16 cellular contexts compared by ENCODE assay signal in genomic region chr6:2498224-2498623, GRCh38.
DNase-seq lines count a peak whose midpoint lies in the region; ATAC-seq and TF ChIP-seq lines count a peak whose summit lies in the region.
"Had no signal": no experiment of that assay in that cellular context is flagged by ENCODE, and none has a peak within 500 bp of the region (broad histone marks: within the 10 kb centered on the region; RNA-seq: fewer than 3 reads in every experiment).

No MANE protein-coding gene starts in this region.

- H3K9ac ChIP-seq in SK-N-SH: no peak overlapping the region

- no peaks in the 10 kb centered on the region for H3K79me2 ChIP-seq in SK-N-SH (ENCODE audit: insufficient read depth)

- CTCF ChIA-PET in SK-N-SH (lab: Yijun Ruan, JAX) (no interaction called here), HEK293T (lab: Yijun Ruan, JAX) (interaction anchor here (0.6 kb wide), 1 partner anchor 47 kb away, joined by 3 read pairs; no protein-coding TSS in a partner anchor)
- CTCF ChIA-PET in activated CD8-positive, alpha-beta T cell treated with anti-CD3 and anti-CD28 coated beads for 36 hours (lab: Charles Lee): no interaction called here

- no peak overlapping the region for H3K4me3 Mint-ChIP-seq in activated CD8-positive, alpha-beta T cell treated with anti-CD3 and anti-CD28 coated beads for 36 hours
- H3K4me3 Mint-ChIP-seq: activated CD4-positive, alpha-beta memory T cell treated with anti-CD3 and anti-CD28 coated beads for 36 hours; central memory CD8-positive, alpha-beta T cell; stimulated activated memory B cell treated with anti-CD40 and anti-IgM and Interleukin-4, amounts not matched to agents 10 μg/mL and 1 μg/mL and 100 μg/mL, for 72 hours had no signal

- H3K9me3 Mint-ChIP-seq in activated CD8-positive, alpha-beta T cell treated with anti-CD3 and anti-CD28 coated beads for 36 hours: no peaks in the 10 kb centered on the region
- H3K9me3 Mint-ChIP-seq: activated CD4-positive, alpha-beta memory T cell treated with anti-CD3 and anti-CD28 coated beads for 36 hours; central memory CD8-positive, alpha-beta T cell had no signal

- intact Hi-C loops in activated CD8-positive, alpha-beta T cell treated with anti-CD3 and anti-CD28 coated beads for 36 hours (cut with micrococcal nuclease): no loop called here

- H3K4me3 ChIP-seq in SK-N-SH (ENCODE audit: low read depth in 2 of 2, low read length in 1 of 2) (no peak overlapping the region), kidney epithelial cell (ENCODE audit: low read depth, low read length) (no peak overlapping the region)

- H3K4me2 ChIP-seq in SK-N-SH: no peak overlapping the region

- TF ChIP-seq EP300 in SK-N-SH (IDR thresholded peaks at IDR 0.05; ENCODE audit: borderline replicate concordance in 1 of 2, low read depth in 1 of 2, low read length in 1 of 2): no peak

- H3K4me1 Mint-ChIP-seq in activated CD8-positive, alpha-beta T cell treated with anti-CD3 and anti-CD28 coated beads for 36 hours (ENCODE audit: low read depth): no peaks in the 10 kb centered on the region
- H3K4me1 Mint-ChIP-seq: central memory CD8-positive, alpha-beta T cell; stimulated activated memory B cell treated with anti-CD40 and anti-IgM and Interleukin-4, amounts not matched to agents 10 μg/mL and 1 μg/mL and 100 μg/mL, for 72 hours had no signal

- H3K27ac ChIP-seq in SK-N-SH (ENCODE audit: low read depth in 2 of 2, low read length in 1 of 2): no peak overlapping the region

- no peaks in the 10 kb centered on the region for H4K20me1 ChIP-seq in SK-N-SH (ENCODE audit: insufficient read depth)

- H3K9me3 ChIP-seq in SK-N-SH: no peaks in the 10 kb centered on the region

- no peaks in the 10 kb centered on the region for H3F3A ChIP-seq in SK-N-SH (replicated peaks; ENCODE audit: insufficient read depth)

- no peaks in the 10 kb centered on the region for H3K9me2 ChIP-seq in SK-N-SH

- POLR2A ChIA-PET in SK-N-SH (lab: Yijun Ruan, JAX): no interaction called here
- POLR2A ChIA-PET in HEK293T (lab: Yijun Ruan, JAX): no interaction called here
- POLR2A ChIA-PET in activated CD8-positive, alpha-beta T cell treated with anti-CD3 and anti-CD28 coated beads for 36 hours (lab: Charles Lee): no interaction called here

- H3K27me3 ChIP-seq in SK-N-SH (ENCODE audit: insufficient read depth) (no peaks in the 10 kb centered on the region; the same call in 1 of the 2 replicates), kidney epithelial cell (ENCODE audit: control insufficient read depth, insufficient read depth, low read length) (no peaks in the 10 kb centered on the region)

- ATAC-seq in GM19452 (IDR thresholded peaks at IDR 0.05; ENCODE audit: unreplicated experiment): no peak
- ATAC-seq in activated CD8-positive, alpha-beta T cell treated with anti-CD3 and anti-CD28 coated beads for 36 hours: no peak
- ATAC-seq: stimulated activated memory B cell treated with anti-CD40 and anti-IgM and Interleukin-4, amounts not matched to agents 10 μg/mL and 1 μg/mL and 100 μg/mL, for 72 hours had no signal

- no peak overlapping the region; the same call in 1 of the 2 replicates for H2AFZ ChIP-seq in SK-N-SH (ENCODE audit: low read depth)

- 32% methylated on average over 6 of the region's 10 CpGs for WGBS in SK-N-SH (ENCODE audit: low lambda C conversion rate)

- H3K27ac Mint-ChIP-seq in activated CD8-positive, alpha-beta T cell treated with anti-CD3 and anti-CD28 coated beads for 36 hours: no peak overlapping the region
- H3K27ac Mint-ChIP-seq: activated CD4-positive, alpha-beta memory T cell treated with anti-CD3 and anti-CD28 coated beads for 36 hours; progenitor cell of endocrine pancreas; stimulated activated memory B cell treated with anti-CD40 and anti-IgM and Interleukin-4, amounts not matched to agents 10 μg/mL and 1 μg/mL and 100 μg/mL, for 72 hours had no signal

- H3K36me3 ChIP-seq in SK-N-SH (replicated peaks in 1 of 2; ENCODE audit: control insufficient read depth in 1 of 2, insufficient read depth in 2 of 2, low read length in 1 of 2): no peaks in the 10 kb centered on the region
- no peaks in the 10 kb centered on the region for H3K36me3 ChIP-seq in kidney epithelial cell (ENCODE audit: control insufficient read depth, insufficient read depth, low read length)

- H3K36me3 Mint-ChIP-seq in activated CD8-positive, alpha-beta T cell treated with anti-CD3 and anti-CD28 coated beads for 36 hours (ENCODE audit: low read depth): no peaks in the 10 kb centered on the region
- H3K36me3 Mint-ChIP-seq: activated CD4-positive, alpha-beta memory T cell treated with anti-CD3 and anti-CD28 coated beads for 36 hours; stimulated activated memory B cell treated with anti-CD40 and anti-IgM and Interleukin-4, amounts not matched to agents 10 μg/mL and 1 μg/mL and 100 μg/mL, for 72 hours had no signal

- TF ChIP-seq RAD21 in SK-N-SH (IDR thresholded peaks at IDR 0.05; ENCODE audit: low read length): no peak

- no peaks in the 10 kb centered on the region for H3K4me1 ChIP-seq in SK-N-SH (ENCODE audit: control insufficient read depth in 1 of 2, insufficient read depth in 2 of 2, low read depth in 1 of 2, low read length in 1 of 2)

- DNase-seq in COR-L47 (lab: John Stamatoyannopoulos, UW) (peak; percentile 36), NCI-H1105 treated with DMSO at 0.1 percent for 48 hours (lab: John Stamatoyannopoulos, UW) (peak; percentile 70), SK-N-SH (no peak), kidney epithelial cell (ENCODE audit: low read depth) (peak; percentile 76), HEK293T (ENCODE audit: extremely low spot score) (no peak), AML-193 (lab: John Stamatoyannopoulos, UW) (no peak)
- DNase-seq in activated CD8-positive, alpha-beta T cell treated with anti-CD3 and anti-CD28 coated beads for 36 hours: no peak
- DNase-seq: activated CD4-positive, alpha-beta memory T cell treated with anti-CD3 and anti-CD28 coated beads for 36 hours; activated gamma-delta T cell treated with Interleukin-2 at 50 U/mL for 16 hours; RPMI8226; stimulated activated CD4-positive, alpha-beta T cell treated with anti-CD3 and anti-CD28 coated beads, Interleukin-2, amount 100 ng/mL, for 48 hours; T1000 had no signal

- TF ChIP-seq CTCF in SK-N-SH (IDR thresholded peaks at IDR 0.05) (no peak), kidney epithelial cell (IDR thresholded peaks at IDR 0.05; ENCODE audit: insufficient read depth, low read length, poor library complexity, severe bottlenecking) (no peak)
- no peak for TF ChIP-seq CTCF in activated CD8-positive, alpha-beta T cell treated with anti-CD3 and anti-CD28 coated beads for 36 hours (IDR thresholded peaks at IDR 0.05)

- peaks cover 9% of the 10 kb centered on the region for H3K27me3 Mint-ChIP-seq in activated CD8-positive, alpha-beta T cell treated with anti-CD3 and anti-CD28 coated beads for 36 hours

TF ChIP-seq in SK-N-SH, 30 proteins besides CTCF, POLR2A, EP300 and RAD21:
- 0 out of 2 replicates have a peak, but pooled peaks have one; percentile 7 for TF ChIP-seq FOSL2 (IDR thresholded peaks at IDR 0.05; ENCODE audit: borderline replicate concordance, low read depth)
- TF ChIP-seq JUND (IDR thresholded peaks at IDR 0.05): 0 out of 2 replicates have a peak, but pooled peaks have one; percentile 12
- TF ChIP-seq YY1 (IDR thresholded peaks at IDR 0.05; ENCODE audit: low read depth): no peak

TF ChIP-seq in HEK293T, 16 proteins besides CTCF, POLR2A, EP300 and RAD21:
- TF ChIP-seq PKNOX1 (IDR thresholded peaks at IDR 0.05) (no peak), FOXK2 (IDR thresholded peaks at IDR 0.05) (no peak), NFRKB (IDR thresholded peaks at IDR 0.05) (no peak), SUZ12 (IDR thresholded peaks at IDR 0.05) (no peak), CTBP1 (IDR thresholded peaks at IDR 0.05; ENCODE audit: borderline replicate concordance) (no peak), LEF1 (IDR thresholded peaks at IDR 0.05; ENCODE audit: borderline replicate concordance) (no peak), ELF4 (IDR thresholded peaks at IDR 0.05) (no peak), ARNT (IDR thresholded peaks at IDR 0.05) (no peak)

Comparison
In these comparisons a context has a peak if more than half of its experiments do, and no peak if none do; other contexts are left out.
1. DNase-seq: peak in COR-L47 (single experiment), NCI-H1105 treated with DMSO at 0.1 percent for 48 hours (single experiment) and kidney epithelial cell (single experiment); none in SK-N-SH (single experiment), HEK293T (single experiment), AML-193 (0 of 2) and activated CD8-positive, alpha-beta T cell treated with anti-CD3 and anti-CD28 coated beads for 36 hours (single experiment).